In the genomic region with DNA sequence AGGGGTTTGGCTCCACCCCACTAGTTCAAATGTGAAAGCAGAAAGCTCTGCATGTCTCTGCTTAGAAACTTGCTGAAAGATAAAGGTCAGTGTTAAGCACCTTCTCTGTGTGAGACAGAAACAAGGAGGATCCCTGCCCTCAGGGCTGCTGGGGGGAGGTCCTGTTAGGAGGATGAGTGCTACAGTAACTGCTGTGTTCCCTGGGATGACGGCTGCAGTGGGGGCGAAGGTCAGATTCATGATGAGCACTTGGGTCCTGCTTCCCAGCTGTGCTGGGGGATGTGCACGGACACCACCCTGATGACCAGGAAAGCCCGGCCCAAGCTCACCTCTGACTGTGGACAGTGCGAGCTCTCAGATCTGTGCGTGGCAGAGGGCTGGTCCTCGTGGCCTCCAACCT, we compare ENCODE assay signal across 18 cellular contexts.
DNase-seq lines count a peak whose midpoint lies in the region; ATAC-seq and TF ChIP-seq lines count a peak whose summit lies in the region.
"Had no signal": no experiment of that assay in that cellular context is flagged by ENCODE, and none has a peak within 500 bp of the region (broad histone marks: within the 10 kb centered on the region; RNA-seq: fewer than 3 reads in every experiment).

No MANE protein-coding gene starts in this region.

- H3K4me1 Mint-ChIP-seq in chondrocyte (ENCODE audit: low read depth), result peaks cover 4% of the 10 kb centered on the region
- H3K4me1 Mint-ChIP-seq: mesothelial cell of epicardium; stimulated activated naive CD8-positive, alpha-beta T cell treated with anti-CD3 and anti-CD28 coated beads, Interleukin-15, amount 100 ng/mL, for 72 hours had no signal

- H3K36me3 Mint-ChIP-seq in chondrocyte (ENCODE audit: low read depth), result peaks cover 6% of the 10 kb centered on the region
- H3K36me3 Mint-ChIP-seq: mesothelial cell of epicardium had no signal

- intact Hi-C loops in lower lobe of right lung (cut with DNase I) (no loop called here), transverse colon (cut with DNase I; ENCODE audit: low total_unique reads) (no loop called here)

- no peak for TF ChIP-seq POLR2A in transverse colon (IDR thresholded peaks at IDR 0.05)

- no peaks in the 10 kb centered on the region for H3K36me3 ChIP-seq in lower lobe of right lung
- H3K36me3 ChIP-seq in transverse colon, result no peaks in the 10 kb centered on the region
- no peaks in the 10 kb centered on the region for H3K36me3 ChIP-seq in HAP-1 (replicated peaks)
- H3K36me3 ChIP-seq: cardiac muscle cell, heart left ventricle, neural progenitor cell, uterus had no signal

- no peak overlapping the region for H3K4me3 Mint-ChIP-seq in chondrocyte (ENCODE audit: unreplicated experiment)
- H3K4me3 Mint-ChIP-seq: mesothelial cell of epicardium; neural progenitor cell; stimulated activated naive CD8-positive, alpha-beta T cell treated with anti-CD3 and anti-CD28 coated beads, Interleukin-15, amount 100 ng/mL, for 72 hours; T-helper 2 cell treated with Interferon-gamma antibody and Interleukin-4, amounts not matched to agents 5 μg/mL and 100 μg/mL, for 36 hours had no signal

- in situ Hi-C loops in transverse colon (cut with MboI; ENCODE audit: low pct_ligation_motif_present in 1 of 4, low pct_unique_long_range_greater_than_20kb in 1 of 4, low sequenced_read_pairs in 3 of 4) (no loop called here), HAP-1 (cut with MboI; ENCODE audit: low sequenced_read_pairs) (no loop called here)

- H3K9me3 Mint-ChIP-seq in chondrocyte (ENCODE audit: low read depth), result peaks cover 18% of the 10 kb centered on the region

- H3K27me3 ChIP-seq in lower lobe of right lung (ENCODE audit: low read depth) (no peaks in the 10 kb centered on the region), transverse colon (no peaks in the 10 kb centered on the region), HAP-1 (ENCODE audit: low read depth) (no peaks in the 10 kb centered on the region)
- H3K27me3 ChIP-seq: cardiac muscle cell, heart left ventricle, neural progenitor cell, uterus had no signal

- H3K4me1 ChIP-seq in lower lobe of right lung (no peaks in the 10 kb centered on the region), transverse colon (peaks cover 0 to 11% (median 3%) of the 10 kb centered on the region in 4 donors), HAP-1 (no peaks in the 10 kb centered on the region)
- H3K4me1 ChIP-seq: uterus had no signal

- no peak for TF ChIP-seq CTCF in chondrocyte (IDR thresholded peaks at IDR 0.05)
- TF ChIP-seq CTCF in lower lobe of right lung (IDR thresholded peaks at IDR 0.05), result no peak
- TF ChIP-seq CTCF in transverse colon (IDR thresholded peaks at IDR 0.05), result no peak
- TF ChIP-seq CTCF in omental fat pad (IDR thresholded peaks at IDR 0.05), result no peak

- WGBS in transverse colon (ENCODE audit: low coverage in 1 of 2), 2 donors, result 75% methylated on average over 7 of the region's 7 CpGs; no CpG with 5 or more reads in 1 of the 2 donors

- peak; percentile 85 for DNase-seq in NCI-H146 (lab: John Stamatoyannopoulos, UW)
- DNase-seq in chondrocyte (ENCODE audit: low spot score), result peak; percentile 73
- DNase-seq in lower lobe of right lung, result peak; percentile 41
- DNase-seq in transverse colon, result no peak
- DNase-seq in central memory CD4-positive, alpha-beta T cell, result no peak
- DNase-seq in omental fat pad (ENCODE audit: low spot score), result no peak
- DNase-seq in HAP-1 (ENCODE audit: low spot score in 2 of 2), result no peak
- DNase-seq: effector CD8-positive, alpha-beta T cell; NCI-H1092 treated with DMSO at 0.1 percent for 48 hours; NCI-H526; retina; stimulated activated naive CD8-positive, alpha-beta T cell treated with anti-CD3 and anti-CD28 coated beads, Interleukin-15, amount 100 ng/mL, for 72 hours had no signal

- ATAC-seq in lower lobe of right lung, result no peak
- ATAC-seq in omental fat pad (ENCODE audit: low FRiP score), result no peak
- ATAC-seq: stimulated activated naive CD8-positive, alpha-beta T cell treated with anti-CD3 and anti-CD28 coated beads, Interleukin-15, amount 100 ng/mL, for 72 hours had no signal

- H3K9me3 ChIP-seq in lower lobe of right lung, result peaks cover 1% of the 10 kb centered on the region
- no peaks in the 10 kb centered on the region for H3K9me3 ChIP-seq in transverse colon
- H3K9me3 ChIP-seq in HAP-1, result peaks cover 2% of the 10 kb centered on the region; the same call in 1 of the 2 replicates
- H3K9me3 ChIP-seq: uterus had no signal

- no peak for TF ChIP-seq EP300 in transverse colon (IDR thresholded peaks at IDR 0.05; ENCODE audit: low read depth)

- peaks cover 18% of the 10 kb centered on the region for H3K27me3 Mint-ChIP-seq in chondrocyte (ENCODE audit: low read depth)

- H3K27ac Mint-ChIP-seq in chondrocyte (ENCODE audit: unreplicated experiment), result no peak overlapping the region
- H3K27ac Mint-ChIP-seq: mesothelial cell of epicardium; neural progenitor cell; T-helper 2 cell treated with Interferon-gamma antibody and Interleukin-4, amounts not matched to agents 5 μg/mL and 100 μg/mL, for 36 hours had no signal

- H3K27ac ChIP-seq in lower lobe of right lung, result no peak overlapping the region
- H3K27ac ChIP-seq in transverse colon, result peak overlapping the region; percentile 14 to 53 (median 45)
- H3K27ac ChIP-seq: cardiac muscle cell, heart left ventricle, neural progenitor cell had no signal

- H3K4me3 ChIP-seq in lower lobe of right lung, result no peak overlapping the region
- no peak overlapping the region for H3K4me3 ChIP-seq in transverse colon
- H3K4me3 ChIP-seq in HAP-1, result no peak overlapping the region
- H3K4me3 ChIP-seq: cardiac muscle cell, neural progenitor cell, uterus had no signal

Comparison
In these comparisons a context has a peak if more than half of its experiments do, and no peak if none do; other contexts are left out.
1. DNase-seq: peak in NCI-H146 (single experiment), chondrocyte (single experiment) and lower lobe of right lung (single experiment); none in transverse colon (single experiment), central memory CD4-positive, alpha-beta T cell (single experiment), omental fat pad (single experiment) and HAP-1 (0 of 2).